1 cellular context compared by ENCODE assay signal in the genomic region with DNA sequence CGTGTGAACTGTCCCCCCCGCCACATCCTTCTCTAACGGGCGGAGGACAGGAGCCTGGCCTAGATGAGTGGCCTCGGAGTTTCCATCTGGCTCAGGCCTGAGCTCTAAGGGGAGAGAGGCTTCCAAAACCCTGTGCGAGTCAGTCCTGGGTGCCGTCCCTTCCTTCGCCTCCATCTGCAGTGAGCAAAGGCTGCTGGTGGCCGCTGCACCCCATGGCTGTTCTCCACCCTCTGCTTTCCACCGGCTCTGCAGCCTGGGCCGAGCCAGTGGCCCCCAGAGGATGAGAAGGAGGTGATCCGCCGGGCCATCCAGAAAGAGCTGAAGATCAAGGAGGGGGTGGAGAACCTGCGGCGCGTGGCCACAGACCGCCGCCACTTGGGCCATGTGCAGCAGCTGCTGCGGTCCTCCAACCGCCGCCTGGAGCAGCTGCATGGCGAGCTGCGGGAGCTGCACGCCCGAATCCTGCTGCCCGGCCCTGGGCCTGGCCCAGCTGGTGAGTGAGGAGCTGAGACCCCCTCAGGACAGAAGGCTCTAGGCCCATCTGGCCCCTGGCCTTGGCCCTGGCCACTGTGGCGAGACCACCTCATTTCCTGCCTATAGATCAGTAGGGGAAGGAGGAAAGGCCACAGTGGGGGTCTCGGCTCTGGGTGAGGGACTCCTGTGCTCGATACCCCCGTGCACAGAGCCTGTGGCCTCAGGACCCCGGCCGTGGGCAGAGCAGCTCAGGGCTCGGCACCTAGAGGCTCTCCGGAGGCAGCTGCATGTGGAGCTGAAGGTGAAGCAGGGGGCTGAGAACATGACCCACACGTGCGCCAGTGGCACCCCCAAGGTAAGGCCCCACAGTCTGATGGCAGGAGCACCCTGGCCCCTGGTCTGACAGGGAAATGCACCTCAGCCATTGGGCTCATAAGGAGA.
TF ChIP-seq lines count a peak whose summit lies in the region.

No MANE protein-coding gene starts in this region.

TF ChIP-seq in WTC11, 78 proteins besides CTCF, POLR2A, EP300 and RAD21 (continued from another document):
- TF ChIP-seq, protein P1, sequence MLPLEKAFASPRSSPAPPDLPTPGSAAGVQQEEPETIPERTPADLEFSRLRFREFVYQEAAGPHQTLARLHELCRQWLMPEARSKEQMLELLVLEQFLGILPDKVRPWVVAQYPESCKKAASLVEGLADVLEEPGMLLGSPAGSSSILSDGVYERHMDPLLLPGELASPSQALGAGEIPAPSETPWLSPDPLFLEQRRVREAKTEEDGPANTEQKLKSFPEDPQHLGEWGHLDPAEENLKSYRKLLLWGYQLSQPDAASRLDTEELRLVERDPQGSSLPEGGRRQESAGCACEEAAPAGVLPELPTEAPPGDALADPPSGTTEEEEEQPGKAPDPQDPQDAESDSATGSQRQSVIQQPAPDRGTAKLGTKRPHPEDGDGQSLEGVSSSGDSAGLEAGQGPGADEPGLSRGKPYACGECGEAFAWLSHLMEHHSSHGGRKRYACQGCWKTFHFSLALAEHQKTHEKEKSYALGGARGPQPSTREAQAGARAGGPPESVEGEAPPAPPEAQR (CRISPR knock-in tag; IDR thresholded peaks at IDR 0.05) = no peak
- TF ChIP-seq CREB1 (CRISPR knock-in tag; IDR thresholded peaks at IDR 0.05) (no peak), TEAD4 (CRISPR knock-in tag; IDR thresholded peaks at IDR 0.05) (no peak)
